ENCODE assay signal across 1 cellular context in genomic region chr21:36913247-36914169, GRCh38.
TF ChIP-seq lines count a peak whose summit lies in the region.

No MANE protein-coding gene starts in this region.

TF ChIP-seq in GM23338, 12 proteins besides CTCF, POLR2A, EP300 and RAD21 (continued from another document):
- TF ChIP-seq ZNF462 (CRISPR knock-in tag; IDR thresholded peaks at IDR 0.05) (no peak), NANOG (IDR thresholded peaks at IDR 0.05; ENCODE audit: borderline replicate concordance) (no peak)
TF ChIP-seq in GM23338: peak in this region for 0.
